ENCODE assay signal across 1 cellular context in the genomic region with DNA sequence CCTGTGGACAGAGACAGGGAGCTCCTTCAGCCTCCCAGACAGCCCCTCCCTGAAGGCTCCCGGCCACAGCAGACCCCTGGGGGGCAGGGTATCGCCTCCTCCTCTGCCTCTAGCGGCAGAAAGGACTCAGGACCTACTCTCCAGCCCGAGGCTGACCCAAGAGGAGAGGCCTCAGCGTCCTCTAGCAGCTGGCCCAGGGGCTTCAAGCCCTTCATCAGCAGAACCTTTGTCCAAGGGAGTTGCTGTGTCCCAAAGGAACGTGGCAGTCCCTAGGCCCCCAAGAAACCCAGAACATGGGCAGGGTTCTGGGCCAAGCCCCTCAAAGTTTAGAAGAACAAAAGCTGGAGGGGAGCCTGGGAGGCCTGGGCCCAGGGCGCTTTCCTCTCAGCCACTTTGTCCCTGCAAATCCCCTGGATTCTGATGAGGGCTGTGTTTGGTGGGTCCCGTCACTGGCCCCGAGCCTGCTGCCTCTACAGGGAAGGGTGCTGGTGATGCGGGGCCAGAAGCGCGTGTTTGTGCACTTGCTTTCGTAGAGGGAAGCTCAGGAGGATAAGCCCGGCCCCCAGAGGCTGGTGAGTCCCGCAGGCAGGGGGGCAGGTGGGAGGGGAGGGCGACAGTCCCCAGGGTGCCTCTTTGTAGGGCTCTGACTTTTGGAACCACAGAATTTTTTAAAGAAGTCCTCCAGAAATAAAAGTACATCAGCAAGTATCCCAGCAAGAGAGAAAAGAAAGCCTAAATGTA.
TF ChIP-seq lines count a peak whose summit lies in the region.

No MANE protein-coding gene starts in this region.

TF ChIP-seq in H1, 55 proteins besides CTCF, POLR2A, EP300 and RAD21:
- TF ChIP-seq RXRA (IDR thresholded peaks at IDR 0.05; ENCODE audit: insufficient read depth, low read depth, low read length) (no peak), YY1 (IDR thresholded peaks at IDR 0.05; ENCODE audit: low read depth, low read length) (no peak), JUN (IDR thresholded peaks at IDR 0.05; ENCODE audit: low read depth, low read length) (no peak)
TF ChIP-seq in H1: peak in this region for 0.
